ENCODE assay signal across 19 cellular contexts in genomic region chr12:2016862-2017723, GRCh38. TPM values are rescaled to one million over a fixed set of nuclear protein-coding genes. Genes with fewer than 3 reads are reported as not detected.
DNase-seq lines count a peak whose midpoint lies in the region; ATAC-seq and TF ChIP-seq lines count a peak whose summit lies in the region.
"Had no signal": no experiment of that assay in that cellular context is flagged by ENCODE, and none has a peak within 500 bp of the region (broad histone marks: within the 10 kb centered on the region; RNA-seq: fewer than 3 reads in every experiment).

No MANE protein-coding gene starts in this region.

- CTCF ChIA-PET in activated CD4-positive, alpha-beta memory T cell treated with anti-CD3 and anti-CD28 coated beads for 36 hours (lab: Charles Lee), result interaction anchor here (2.0 to 2.4 kb wide), 3 partner anchors 17 to 226 kb away, joined by 5 to 12 read pairs (median 8); no protein-coding TSS in a partner anchor
- CTCF ChIA-PET in activated CD4-positive, alpha-beta memory T cell treated with anti-CD3 and anti-CD28 coated beads, Interleukin-2, amount 10 ng/mL, durations not matched to agents 7 days and 5 days (lab: Charles Lee), result interaction anchor here (0.7 to 1.7 kb wide), 2 partner anchors 9 to 17 kb away, joined by 3 to 4 read pairs; no protein-coding TSS in a partner anchor
- CTCF ChIA-PET in HEK293T (lab: Yijun Ruan, JAX), result no interaction called here

- no peak for TF ChIP-seq CTCF in neural progenitor cell (IDR thresholded peaks at IDR 0.05)

- H3K4me1 ChIP-seq in neural progenitor cell, result peaks cover 16% of the 10 kb centered on the region

- no peaks in the 10 kb centered on the region for H3K36me3 ChIP-seq in neural progenitor cell

- no peak overlapping the region for H3K4me3 ChIP-seq in neural progenitor cell
- H3K4me3 ChIP-seq: psoas muscle had no signal

- H3K27me3 Mint-ChIP-seq in activated CD4-positive, alpha-beta memory T cell treated with anti-CD3 and anti-CD28 coated beads for 36 hours, result peaks cover 8% of the 10 kb centered on the region
- H3K27me3 Mint-ChIP-seq in activated CD4-positive, alpha-beta memory T cell treated with anti-CD3 and anti-CD28 coated beads, Interleukin-2, amount 10 ng/mL, durations not matched to agents 7 days and 5 days, result peaks cover 14% of the 10 kb centered on the region
- H3K27me3 Mint-ChIP-seq in neural progenitor cell (ENCODE audit: insufficient read depth, low read depth), result peaks cover 4% of the 10 kb centered on the region

- H3K9me3 ChIP-seq in neural progenitor cell (ENCODE audit: low read depth), result no peaks in the 10 kb centered on the region
- H3K9me3 ChIP-seq: psoas muscle, SK-N-SH had no signal

- no peak overlapping the region for H3K27ac ChIP-seq in neural progenitor cell
- H3K27ac ChIP-seq: psoas muscle had no signal

- peaks cover 11% of the 10 kb centered on the region for H3F3A ChIP-seq in neural progenitor cell (ENCODE audit: low read depth)

- H3K9ac ChIP-seq in neural progenitor cell, result no peak overlapping the region
- H3K9ac ChIP-seq: SK-N-SH had no signal

- H3K27ac Mint-ChIP-seq in activated CD4-positive, alpha-beta memory T cell treated with anti-CD3 and anti-CD28 coated beads for 36 hours, result no peak overlapping the region
- H3K27ac Mint-ChIP-seq in activated CD4-positive, alpha-beta memory T cell treated with anti-CD3 and anti-CD28 coated beads, Interleukin-2, amount 10 ng/mL, durations not matched to agents 7 days and 5 days, result no peak overlapping the region
- H3K27ac Mint-ChIP-seq in neural progenitor cell, result no peak overlapping the region
- H3K27ac Mint-ChIP-seq: activated B cell treated with CpG ODN at 0.5 μM for 24 hours; CD4-positive, alpha-beta T cell; mesothelial cell of epicardium had no signal

- H3K4me1 Mint-ChIP-seq in activated CD4-positive, alpha-beta memory T cell treated with anti-CD3 and anti-CD28 coated beads for 36 hours (ENCODE audit: low read depth), result peaks cover 10% of the 10 kb centered on the region
- H3K4me1 Mint-ChIP-seq in activated CD4-positive, alpha-beta memory T cell treated with anti-CD3 and anti-CD28 coated beads, Interleukin-2, amount 10 ng/mL, durations not matched to agents 7 days and 5 days, result peaks cover 12% of the 10 kb centered on the region
- H3K4me1 Mint-ChIP-seq in neural progenitor cell, result peaks cover 19% of the 10 kb centered on the region
- H3K4me1 Mint-ChIP-seq: activated B cell treated with CpG ODN at 0.5 μM for 24 hours had no signal

- no peaks in the 10 kb centered on the region for H3K79me2 ChIP-seq in neural progenitor cell (ENCODE audit: low read depth)

- no peaks in the 10 kb centered on the region for H3K27me3 ChIP-seq in neural progenitor cell

- intact Hi-C loops in activated CD4-positive, alpha-beta memory T cell treated with anti-CD3 and anti-CD28 coated beads for 36 hours (cut with micrococcal nuclease), result no loop called here

- no peaks in the 10 kb centered on the region for H3K9me3 Mint-ChIP-seq in activated CD4-positive, alpha-beta memory T cell treated with anti-CD3 and anti-CD28 coated beads for 36 hours
- H3K9me3 Mint-ChIP-seq in activated CD4-positive, alpha-beta memory T cell treated with anti-CD3 and anti-CD28 coated beads, Interleukin-2, amount 10 ng/mL, durations not matched to agents 7 days and 5 days, result no peaks in the 10 kb centered on the region
- H3K9me3 Mint-ChIP-seq in neural progenitor cell, result no peaks in the 10 kb centered on the region
- H3K9me3 Mint-ChIP-seq: activated B cell treated with CpG ODN at 0.5 μM for 24 hours; CD4-positive, alpha-beta T cell; mesothelial cell of epicardium had no signal

- H4K20me1 ChIP-seq in neural progenitor cell (ENCODE audit: low read depth), result no peaks in the 10 kb centered on the region

- ATAC-seq in GM18907 (IDR thresholded peaks at IDR 0.05; ENCODE audit: unreplicated experiment), result no peak
- ATAC-seq: psoas muscle had no signal

- no peak overlapping the region for H3K4me3 Mint-ChIP-seq in activated CD4-positive, alpha-beta memory T cell treated with anti-CD3 and anti-CD28 coated beads for 36 hours
- no peak overlapping the region for H3K4me3 Mint-ChIP-seq in activated CD4-positive, alpha-beta memory T cell treated with anti-CD3 and anti-CD28 coated beads, Interleukin-2, amount 10 ng/mL, durations not matched to agents 7 days and 5 days
- no peak overlapping the region for H3K4me3 Mint-ChIP-seq in neural progenitor cell
- H3K4me3 Mint-ChIP-seq: activated B cell treated with CpG ODN at 0.5 μM for 24 hours; CD4-positive, alpha-beta T cell; mesothelial cell of epicardium had no signal

- POLR2A ChIA-PET in activated CD4-positive, alpha-beta memory T cell treated with anti-CD3 and anti-CD28 coated beads for 36 hours (lab: Charles Lee), result no interaction called here
- POLR2A ChIA-PET in activated CD4-positive, alpha-beta memory T cell treated with anti-CD3 and anti-CD28 coated beads, Interleukin-2, amount 10 ng/mL, durations not matched to agents 7 days and 5 days (lab: Charles Lee), result interaction anchor here (0.8 kb wide), 1 partner anchor 13 kb away, joined by 3 read pairs; the partner anchor contains the start of gene DCP1B
- POLR2A ChIA-PET in HEK293T (lab: Yijun Ruan, JAX), result interaction anchor here (1.6 kb wide), 1 partner anchor 13 kb away, joined by 7 read pairs; the partner anchor contains the start of gene DCP1B

- no peaks in the 10 kb centered on the region for H3K36me3 Mint-ChIP-seq in activated CD4-positive, alpha-beta memory T cell treated with anti-CD3 and anti-CD28 coated beads for 36 hours
- H3K36me3 Mint-ChIP-seq in activated CD4-positive, alpha-beta memory T cell treated with anti-CD3 and anti-CD28 coated beads, Interleukin-2, amount 10 ng/mL, durations not matched to agents 7 days and 5 days (ENCODE audit: low read depth), result no peaks in the 10 kb centered on the region
- no peaks in the 10 kb centered on the region for H3K36me3 Mint-ChIP-seq in neural progenitor cell
- H3K36me3 Mint-ChIP-seq: mesothelial cell of epicardium had no signal

- H2AFZ ChIP-seq in neural progenitor cell (replicated peaks), result no peak overlapping the region

- DNase-seq in activated CD4-positive, alpha-beta memory T cell treated with anti-CD3 and anti-CD28 coated beads for 36 hours, result peak; percentile 23
- DNase-seq in activated CD4-positive, alpha-beta memory T cell treated with anti-CD3 and anti-CD28 coated beads, Interleukin-2, amount 10 ng/mL, durations not matched to agents 7 days and 5 days, result no peak
- DNase-seq in HEK293T (ENCODE audit: extremely low spot score) (no peak), NCI-H748 treated with DMSO at 0.1 percent for 48 hours (lab: John Stamatoyannopoulos, UW) (peak; percentile 62), neural progenitor cell (ENCODE audit: low spot score) (no peak), NCI-H146 (lab: John Stamatoyannopoulos, UW) (no peak)
- DNase-seq: activated B cell treated with CpG ODN at 0.5 μM for 24 hours; activated gamma-delta T cell treated with Interleukin-2 at 50 U/mL for 16 hours; amygdala; CD4-positive, alpha-beta T cell; DMS53; erythroblast; kidney glomerular epithelial cell; NCI-H2081 treated with DMSO at 0.1 percent for 48 hours; NCI-H774; psoas muscle; SK-N-SH had no signal

- peak overlapping the region; percentile 27 for H3K4me2 ChIP-seq in neural progenitor cell
- H3K4me2 ChIP-seq: SK-N-SH had no signal

TF ChIP-seq in HEK293T, 16 proteins besides CTCF, POLR2A, EP300 and RAD21:
- TF ChIP-seq HDGF (IDR thresholded peaks at IDR 0.05; ENCODE audit: borderline replicate concordance) (no peak), ZNF384 (IDR thresholded peaks at IDR 0.05) (peak; percentile 64; the same call in 1 of the 2 replicates), FOXK2 (IDR thresholded peaks at IDR 0.05) (no peak)

RNA-seq across cellular contexts. Expression of gene DCP1B, which starts 12.8 kb away (rescaled TPM):
- 10 to 100 TPM; 13.1 to 13.4 TPM for total RNA-seq in activated CD4-positive, alpha-beta memory T cell treated with anti-CD3 and anti-CD28 coated beads for 36 hours
- total RNA-seq in activated CD4-positive, alpha-beta memory T cell treated with anti-CD3 and anti-CD28 coated beads, Interleukin-2, amount 10 ng/mL, durations not matched to agents 7 days and 5 days, result 10 to 100 TPM; 17.8 to 18.6 TPM
- 20.2 and 25.8 TPM in 2 replicates for total RNA-seq in neural progenitor cell (ENCODE audit: low replicate concordance)

RNA-seq across cellular contexts. Expression of gene CACNA1C, which starts 35.7 kb away (rescaled TPM):
- under 1 TPM; 0.07 to 0.12 TPM for total RNA-seq in activated CD4-positive, alpha-beta memory T cell treated with anti-CD3 and anti-CD28 coated beads for 36 hours
- under 1 TPM; 0.30 TPM for total RNA-seq in activated CD4-positive, alpha-beta memory T cell treated with anti-CD3 and anti-CD28 coated beads, Interleukin-2, amount 10 ng/mL, durations not matched to agents 7 days and 5 days
- 1.2 and 2.7 TPM in 2 replicates for total RNA-seq in neural progenitor cell (ENCODE audit: low replicate concordance)

Comparison
In these comparisons a context has a peak if more than half of its experiments do, and no peak if none do; other contexts are left out.
1. DNase-seq: peak in activated CD4-positive, alpha-beta memory T cell treated with anti-CD3 and anti-CD28 coated beads for 36 hours (single experiment) and NCI-H748 treated with DMSO at 0.1 percent for 48 hours (single experiment); none in activated CD4-positive, alpha-beta memory T cell treated with anti-CD3 and anti-CD28 coated beads, Interleukin-2, amount 10 ng/mL, durations not matched to agents 7 days and 5 days (single experiment), HEK293T (single experiment), neural progenitor cell (single experiment) and NCI-H146 (single experiment).